ENCODE assay signal across 1 cellular context in the genomic region with DNA sequence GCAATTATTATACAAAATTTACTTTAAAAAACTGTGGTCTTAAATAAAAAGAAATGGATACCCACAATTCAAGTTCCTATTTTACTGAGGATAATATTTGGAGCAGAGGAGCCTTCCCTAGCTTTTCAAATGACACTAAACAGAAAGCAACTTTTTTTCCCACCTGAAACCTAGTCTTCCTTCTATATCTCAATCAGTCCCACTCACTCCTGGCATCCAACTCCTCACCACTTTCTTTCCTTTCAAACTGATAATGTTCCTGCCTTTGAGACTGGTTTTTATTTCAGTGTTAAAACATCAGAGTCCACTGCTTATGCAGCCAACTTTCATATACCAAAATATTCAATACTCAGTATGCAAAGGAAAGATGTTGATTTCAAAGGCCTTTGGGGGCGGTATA.
TF ChIP-seq lines count a peak whose summit lies in the region.

No MANE protein-coding gene starts in this region.

TF ChIP-seq in GM23338, 12 proteins besides CTCF, POLR2A, EP300 and RAD21 (continued from another document):
- TF ChIP-seq, protein P1, sequence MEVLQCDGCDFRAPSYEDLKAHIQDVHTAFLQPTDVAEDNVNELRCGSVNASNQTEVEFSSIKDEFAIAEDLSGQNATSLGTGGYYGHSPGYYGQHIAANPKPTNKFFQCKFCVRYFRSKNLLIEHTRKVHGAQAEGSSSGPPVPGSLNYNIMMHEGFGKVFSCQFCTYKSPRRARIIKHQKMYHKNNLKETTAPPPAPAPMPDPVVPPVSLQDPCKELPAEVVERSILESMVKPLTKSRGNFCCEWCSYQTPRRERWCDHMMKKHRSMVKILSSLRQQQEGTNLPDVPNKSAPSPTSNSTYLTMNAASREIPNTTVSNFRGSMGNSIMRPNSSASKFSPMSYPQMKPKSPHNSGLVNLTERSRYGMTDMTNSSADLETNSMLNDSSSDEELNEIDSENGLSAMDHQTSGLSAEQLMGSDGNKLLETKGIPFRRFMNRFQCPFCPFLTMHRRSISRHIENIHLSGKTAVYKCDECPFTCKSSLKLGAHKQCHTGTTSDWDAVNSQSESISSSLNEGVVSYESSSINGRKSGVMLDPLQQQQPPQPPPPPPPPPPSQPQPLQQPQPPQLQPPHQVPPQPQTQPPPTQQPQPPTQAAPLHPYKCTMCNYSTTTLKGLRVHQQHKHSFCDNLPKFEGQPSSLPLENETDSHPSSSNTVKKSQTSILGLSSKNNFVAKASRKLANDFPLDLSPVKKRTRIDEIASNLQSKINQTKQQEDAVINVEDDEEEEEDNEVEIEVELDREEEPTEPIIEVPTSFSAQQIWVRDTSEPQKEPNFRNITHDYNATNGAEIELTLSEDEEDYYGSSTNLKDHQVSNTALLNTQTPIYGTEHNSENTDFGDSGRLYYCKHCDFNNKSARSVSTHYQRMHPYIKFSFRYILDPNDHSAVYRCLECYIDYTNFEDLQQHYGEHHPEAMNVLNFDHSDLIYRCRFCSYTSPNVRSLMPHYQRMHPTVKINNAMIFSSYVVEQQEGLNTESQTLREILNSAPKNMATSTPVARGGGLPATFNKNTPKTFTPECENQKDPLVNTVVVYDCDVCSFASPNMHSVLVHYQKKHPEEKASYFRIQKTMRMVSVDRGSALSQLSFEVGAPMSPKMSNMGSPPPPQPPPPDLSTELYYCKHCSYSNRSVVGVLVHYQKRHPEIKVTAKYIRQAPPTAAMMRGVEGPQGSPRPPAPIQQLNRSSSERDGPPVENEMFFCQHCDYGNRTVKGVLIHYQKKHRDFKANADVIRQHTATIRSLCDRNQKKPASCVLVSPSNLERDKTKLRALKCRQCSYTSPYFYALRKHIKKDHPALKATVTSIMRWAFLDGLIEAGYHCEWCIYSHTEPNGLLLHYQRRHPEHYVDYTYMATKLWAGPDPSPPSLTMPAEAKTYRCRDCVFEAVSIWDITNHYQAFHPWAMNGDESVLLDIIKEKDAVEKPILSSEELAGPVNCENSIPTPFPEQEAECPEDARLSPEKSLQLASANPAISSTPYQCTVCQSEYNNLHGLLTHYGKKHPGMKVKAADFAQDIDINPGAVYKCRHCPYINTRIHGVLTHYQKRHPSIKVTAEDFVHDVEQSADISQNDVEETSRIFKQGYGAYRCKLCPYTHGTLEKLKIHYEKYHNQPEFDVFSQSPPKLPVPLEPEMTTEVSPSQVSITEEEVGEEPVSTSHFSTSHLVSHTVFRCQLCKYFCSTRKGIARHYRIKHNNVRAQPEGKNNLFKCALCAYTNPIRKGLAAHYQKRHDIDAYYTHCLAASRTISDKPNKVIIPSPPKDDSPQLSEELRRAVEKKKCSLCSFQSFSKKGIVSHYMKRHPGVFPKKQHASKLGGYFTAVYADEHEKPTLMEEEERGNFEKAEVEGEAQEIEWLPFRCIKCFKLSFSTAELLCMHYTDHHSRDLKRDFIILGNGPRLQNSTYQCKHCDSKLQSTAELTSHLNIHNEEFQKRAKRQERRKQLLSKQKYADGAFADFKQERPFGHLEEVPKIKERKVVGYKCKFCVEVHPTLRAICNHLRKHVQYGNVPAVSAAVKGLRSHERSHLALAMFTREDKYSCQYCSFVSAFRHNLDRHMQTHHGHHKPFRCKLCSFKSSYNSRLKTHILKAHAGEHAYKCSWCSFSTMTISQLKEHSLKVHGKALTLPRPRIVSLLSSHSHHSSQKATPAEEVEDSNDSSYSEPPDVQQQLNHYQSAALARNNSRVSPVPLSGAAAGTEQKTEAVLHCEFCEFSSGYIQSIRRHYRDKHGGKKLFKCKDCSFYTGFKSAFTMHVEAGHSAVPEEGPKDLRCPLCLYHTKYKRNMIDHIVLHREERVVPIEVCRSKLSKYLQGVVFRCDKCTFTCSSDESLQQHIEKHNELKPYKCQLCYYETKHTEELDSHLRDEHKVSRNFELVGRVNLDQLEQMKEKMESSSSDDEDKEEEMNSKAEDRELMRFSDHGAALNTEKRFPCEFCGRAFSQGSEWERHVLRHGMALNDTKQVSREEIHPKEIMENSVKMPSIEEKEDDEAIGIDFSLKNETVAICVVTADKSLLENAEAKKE (CRISPR knock-in tag; IDR thresholded peaks at IDR 0.05): no peak
- TF ChIP-seq NANOG (IDR thresholded peaks at IDR 0.05; ENCODE audit: borderline replicate concordance): no peak
TF ChIP-seq in GM23338: peak in this region for 0.
